ENCODE assay signal across 1 cellular context in the genomic region with DNA sequence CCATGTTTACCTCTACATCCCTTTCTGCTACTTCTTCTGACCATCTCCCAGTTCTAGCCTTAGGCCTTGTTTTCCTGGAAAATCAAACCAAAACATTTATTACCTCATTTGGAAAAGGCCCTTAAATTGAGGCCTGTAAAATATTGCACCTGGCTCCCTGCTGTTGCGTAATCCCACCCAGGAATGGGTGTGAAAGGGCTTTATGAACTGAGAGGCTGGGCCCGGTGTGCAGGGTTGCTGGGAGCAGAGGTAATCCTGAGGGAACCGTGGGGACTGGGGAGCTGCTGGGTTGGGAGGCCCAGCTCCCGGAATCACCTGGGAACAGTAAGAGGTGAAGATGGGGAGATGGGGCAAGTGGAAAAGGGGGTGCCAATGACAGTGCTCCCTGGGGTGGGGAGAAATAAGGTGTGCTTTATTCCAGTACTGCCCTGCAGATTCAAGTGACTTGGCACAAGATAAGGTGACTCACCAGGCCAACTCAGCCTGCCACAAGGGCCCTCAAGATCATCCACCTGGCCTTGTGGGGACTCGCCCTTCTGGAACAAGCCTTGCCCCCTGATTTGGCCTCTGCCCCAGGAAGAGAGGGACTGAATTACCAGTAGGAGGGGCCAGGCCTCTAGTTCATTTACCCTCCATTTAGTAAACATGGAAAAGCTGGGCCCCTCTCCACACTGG.
A peak's percentile ranks its signal among the peaks of the same experiment; 100 is the strongest.
TF ChIP-seq lines count a peak whose summit lies in the region.

No MANE protein-coding gene starts in this region.

TF ChIP-seq in HepG2, 621 proteins besides CTCF, POLR2A, EP300 and RAD21:
- TF ChIP-seq CEBPG (CRISPR knock-in tag; IDR thresholded peaks at IDR 0.05) (peak; percentile 59), FOSL1 (CRISPR knock-in tag; IDR thresholded peaks at IDR 0.05; ENCODE audit: borderline replicate concordance) (no peak), CEBPB (IDR thresholded peaks at IDR 0.05; ENCODE audit: borderline replicate concordance, low read depth, low read length) (peak; percentile 95)
